Comparison of ENCODE assay signal across 10 cellular contexts in genomic region chr10:61882621-61883375, GRCh38. TPM values are rescaled to one million over a fixed set of nuclear protein-coding genes. Genes with fewer than 3 reads are reported as not detected.
DNase-seq lines count a peak whose midpoint lies in the region; ATAC-seq, FAIRE-seq and TF ChIP-seq lines count a peak whose summit lies in the region.
"Had no signal": no experiment of that assay in that cellular context is flagged by ENCODE, and none has a peak within 500 bp of the region (broad histone marks: within the 10 kb centered on the region; RNA-seq: fewer than 3 reads in every experiment).

No MANE protein-coding gene starts in this region.

- peak; percentile 70 for FAIRE-seq in GM12878 (lab: Jason Lieb, UNC)

- H3K27ac ChIP-seq in GM12878 (ENCODE audit: control insufficient read depth, insufficient read depth) (no peak overlapping the region), A673 (ENCODE audit: low read depth, low read length, poor library complexity, severe bottlenecking) (no peak overlapping the region)
- H3K27ac ChIP-seq: body of pancreas had no signal

- H3K9ac ChIP-seq in GM12878 (ENCODE audit: control insufficient read depth, insufficient read depth, low read length), result no peak overlapping the region

- H3K4me3 Mint-ChIP-seq in activated CD4-positive, alpha-beta memory T cell treated with anti-CD3 and anti-CD28 coated beads for 36 hours, result peak overlapping the region; percentile 47
- no peak overlapping the region for H3K4me3 Mint-ChIP-seq in activated CD4-positive, alpha-beta memory T cell treated with anti-CD3 and anti-CD28 coated beads, Interleukin-2, amount 10 ng/mL, durations not matched to agents 7 days and 5 days
- H3K4me3 Mint-ChIP-seq: memory B cell had no signal

- SMC1A ChIA-PET in GM12878 (lab: Charles Lee; ENCODE audit: uncharacterized antibody, unreplicated experiment), result no interaction called here

- H3K9me3 Mint-ChIP-seq in activated CD4-positive, alpha-beta memory T cell treated with anti-CD3 and anti-CD28 coated beads for 36 hours, result no peaks in the 10 kb centered on the region
- peaks cover 3% of the 10 kb centered on the region for H3K9me3 Mint-ChIP-seq in activated CD4-positive, alpha-beta memory T cell treated with anti-CD3 and anti-CD28 coated beads, Interleukin-2, amount 10 ng/mL, durations not matched to agents 7 days and 5 days
- H3K9me3 Mint-ChIP-seq: memory B cell had no signal

- intact Hi-C loops in activated CD4-positive, alpha-beta memory T cell treated with anti-CD3 and anti-CD28 coated beads for 36 hours (cut with micrococcal nuclease), result loop anchor here (1.0 to 5.0 kb wide), 8 partner anchors 14 to 545 kb away; no protein-coding TSS in a partner anchor
- intact Hi-C loops in GM12878 (cut with micrococcal nuclease; ENCODE audit: unreplicated experiment) (no loop called here), posterior cingulate gyrus (cut with DNase I) (no loop called here), A673 (cut with micrococcal nuclease; ENCODE audit: unreplicated experiment) (no loop called here)

- H3K4me3 ChIP-seq in GM12878 (no peak overlapping the region), A673 (ENCODE audit: low read depth, low read length, poor library complexity, severe bottlenecking) (no peak overlapping the region)
- H3K4me3 ChIP-seq: body of pancreas had no signal

- no peak for TF ChIP-seq POLR2A in GM12878 (IDR thresholded peaks at IDR 0.05; ENCODE audit: low read depth, low read length)

- H3K27ac Mint-ChIP-seq in activated CD4-positive, alpha-beta memory T cell treated with anti-CD3 and anti-CD28 coated beads for 36 hours, result peak overlapping the region; percentile 77
- no peak overlapping the region for H3K27ac Mint-ChIP-seq in activated CD4-positive, alpha-beta memory T cell treated with anti-CD3 and anti-CD28 coated beads, Interleukin-2, amount 10 ng/mL, durations not matched to agents 7 days and 5 days
- H3K27ac Mint-ChIP-seq: memory B cell had no signal

- ATAC-seq in GM12878, result peak; percentile 75
- ATAC-seq: body of pancreas had no signal

- H3K27me3 ChIP-seq in GM12878 (replicated peaks in 1 of 2; ENCODE audit: control insufficient read depth in 2 of 2, insufficient read depth in 2 of 2, low read length in 1 of 2) (no peaks in the 10 kb centered on the region), A673 (replicated peaks; ENCODE audit: insufficient read depth, low read depth, low read length, poor library complexity) (no peaks in the 10 kb centered on the region)
- H3K27me3 ChIP-seq: body of pancreas had no signal

- no peaks in the 10 kb centered on the region for H3K79me2 ChIP-seq in GM12878 (ENCODE audit: control insufficient read depth, insufficient read depth, low read length)

- POLR2A ChIA-PET in activated CD4-positive, alpha-beta memory T cell treated with anti-CD3 and anti-CD28 coated beads for 36 hours (lab: Charles Lee), result interaction anchor here (0.9 to 1.7 kb wide), 6 partner anchors 21 to 361 kb away, joined by 3 to 6 read pairs (median 4); no protein-coding TSS in a partner anchor
- POLR2A ChIA-PET in activated CD4-positive, alpha-beta memory T cell treated with anti-CD3 and anti-CD28 coated beads, Interleukin-2, amount 10 ng/mL, durations not matched to agents 7 days and 5 days (lab: Charles Lee), result interaction anchor here (1.5 kb wide), 1 partner anchor 16 kb away, joined by 9 read pairs; no protein-coding TSS in a partner anchor
- POLR2A ChIA-PET in GM12878 (lab: Charles Lee), result no interaction called here
- POLR2A ChIA-PET in A673 (lab: Charles Lee; ENCODE audit: low non-redundant PET), result no interaction called here

- H3K27me3 Mint-ChIP-seq in activated CD4-positive, alpha-beta memory T cell treated with anti-CD3 and anti-CD28 coated beads for 36 hours, result no peaks in the 10 kb centered on the region
- H3K27me3 Mint-ChIP-seq in activated CD4-positive, alpha-beta memory T cell treated with anti-CD3 and anti-CD28 coated beads, Interleukin-2, amount 10 ng/mL, durations not matched to agents 7 days and 5 days, result no peaks in the 10 kb centered on the region

- H4K20me1 ChIP-seq in GM12878 (ENCODE audit: control insufficient read depth, insufficient read depth), result no peaks in the 10 kb centered on the region

- in situ Hi-C loops in GM12878 (cut with MboI), result no loop called here

- peaks cover 10% of the 10 kb centered on the region for H3K4me1 ChIP-seq in GM12878 (ENCODE audit: control insufficient read depth, insufficient read depth, low read length)
- peaks cover 6% of the 10 kb centered on the region for H3K4me1 ChIP-seq in A673 (ENCODE audit: insufficient read depth, low read length, poor library complexity, severe bottlenecking)
- H3K4me1 ChIP-seq: body of pancreas had no signal

- BruUV-seq in GM12878 (replicated peaks; lab: Mats Ljungman, UMichigan), result no TSS peak
- BruUV-seq in A673 (replicated peaks; lab: Mats Ljungman, UMichigan), result no TSS peak

- H3K36me3 Mint-ChIP-seq in activated CD4-positive, alpha-beta memory T cell treated with anti-CD3 and anti-CD28 coated beads for 36 hours, result no peaks in the 10 kb centered on the region
- H3K36me3 Mint-ChIP-seq in activated CD4-positive, alpha-beta memory T cell treated with anti-CD3 and anti-CD28 coated beads, Interleukin-2, amount 10 ng/mL, durations not matched to agents 7 days and 5 days (ENCODE audit: low read depth), result peaks cover 2% of the 10 kb centered on the region
- H3K36me3 Mint-ChIP-seq: memory B cell had no signal

- H3K36me3 ChIP-seq in GM12878 (ENCODE audit: control insufficient read depth in 2 of 2, insufficient read depth in 2 of 2, low read length in 1 of 2), result no peaks in the 10 kb centered on the region
- H3K36me3 ChIP-seq in A673 (ENCODE audit: insufficient read depth, low read length, poor library complexity, severe bottlenecking), result no peaks in the 10 kb centered on the region

- no peak overlapping the region; the same call in 1 of the 2 replicates for H2AFZ ChIP-seq in GM12878 (ENCODE audit: control insufficient read depth, low read depth, low read length)

- TF ChIP-seq RAD21 in GM12878 (IDR thresholded peaks at IDR 0.05; ENCODE audit: insufficient read depth, low read depth, low read length), result no peak

- TF ChIP-seq CTCF in GM12878 (IDR thresholded peaks at IDR 0.05 in 2 of 3, conservative IDR thresholded peaks at IDR 0.05 in 1 of 3; ENCODE audit: control insufficient read depth in 2 of 3, extremely low read depth in 1 of 3, insufficient read depth in 1 of 3, low read depth in 3 of 3, low read length in 3 of 3) (no peak), A673 (conservative IDR thresholded peaks at IDR 0.05; ENCODE audit: low read depth, low read length) (no peak)

- H3K9me3 ChIP-seq in GM12878 (replicated peaks; ENCODE audit: control insufficient read depth, insufficient read depth, low read length) (no peaks in the 10 kb centered on the region), A673 (ENCODE audit: low read depth, low read length, poor library complexity, severe bottlenecking) (no peaks in the 10 kb centered on the region)
- H3K9me3 ChIP-seq: body of pancreas had no signal

- DNase-seq in activated CD4-positive, alpha-beta memory T cell treated with anti-CD3 and anti-CD28 coated beads for 36 hours, result peak; percentile 84
- DNase-seq in activated CD4-positive, alpha-beta memory T cell treated with anti-CD3 and anti-CD28 coated beads, Interleukin-2, amount 10 ng/mL, durations not matched to agents 7 days and 5 days, result no peak
- DNase-seq in RPMI7951 (ENCODE audit: low read depth) (peak; percentile 37), GM12878 (ENCODE audit: low read depth, low spot score) (no peak), posterior cingulate gyrus (no peak), A673 (ENCODE audit: low spot score) (no peak), NCI-H748 treated with DMSO at 0.1 percent for 48 hours (lab: John Stamatoyannopoulos, UW) (no peak)
- peak; percentile 56 for DNase-seq in stimulated activated CD8-positive, alpha-beta memory T cell treated with anti-CD3 and anti-CD28 coated beads, Interleukin-4, amount 100 ng/mL, for 24 hours (ENCODE audit: low read depth)
- DNase-seq: body of pancreas had no signal

- RAD21 ChIA-PET in GM12878 (lab: Charles Lee; ENCODE audit: unreplicated experiment), result no interaction called here

- CTCF ChIA-PET in activated CD4-positive, alpha-beta memory T cell treated with anti-CD3 and anti-CD28 coated beads for 36 hours (lab: Charles Lee), result interaction anchor here (0.7 to 2.2 kb wide), 9 partner anchors 12 to 1792 kb away, joined by 3 to 8 read pairs (median 3); no protein-coding TSS in a partner anchor
- CTCF ChIA-PET in activated CD4-positive, alpha-beta memory T cell treated with anti-CD3 and anti-CD28 coated beads, Interleukin-2, amount 10 ng/mL, durations not matched to agents 7 days and 5 days (lab: Charles Lee), result interaction anchor here (1.0 to 1.6 kb wide), 3 partner anchors 14 to 132 kb away, joined by 3 to 5 read pairs (median 3); no protein-coding TSS in a partner anchor
- CTCF ChIA-PET in GM12878 (lab: Yijun Ruan, JAX), result interaction anchor here (1.2 kb wide), 1 partner anchor 16 kb away, joined by 4 read pairs; no protein-coding TSS in a partner anchor
- CTCF ChIA-PET in A673 (lab: Charles Lee), result interaction anchor here (0.5 kb wide), 1 partner anchor 131 kb away, joined by 3 read pairs; no protein-coding TSS in a partner anchor

- H3K4me2 ChIP-seq in GM12878 (ENCODE audit: control insufficient read depth, insufficient read depth), result no peak overlapping the region

- WGBS in GM12878 (ENCODE audit: insufficient coverage, insufficient replicate concordance, low lambda C conversion rate, missing lambda C conversion rate), result 35% methylated on average over 6 of the region's 6 CpGs

- TF ChIP-seq EP300 in GM12878 (IDR thresholded peaks at IDR 0.05; ENCODE audit: borderline replicate concordance in 1 of 2, control insufficient read depth in 1 of 2, low read depth in 2 of 2, low read length in 2 of 2), result no peak

- peaks cover 30% of the 10 kb centered on the region for H3K4me1 Mint-ChIP-seq in activated CD4-positive, alpha-beta memory T cell treated with anti-CD3 and anti-CD28 coated beads for 36 hours (ENCODE audit: low read depth)
- peaks cover 14% of the 10 kb centered on the region for H3K4me1 Mint-ChIP-seq in activated CD4-positive, alpha-beta memory T cell treated with anti-CD3 and anti-CD28 coated beads, Interleukin-2, amount 10 ng/mL, durations not matched to agents 7 days and 5 days

RNA-seq across cellular contexts. Expression of gene ARID5B, which starts 18.7 kb away (rescaled TPM):
- 10 to 100 TPM; 79.4 to 79.6 TPM for total RNA-seq in activated CD4-positive, alpha-beta memory T cell treated with anti-CD3 and anti-CD28 coated beads for 36 hours
- 10 to 100 TPM; 71.1 to 73.9 TPM for total RNA-seq in activated CD4-positive, alpha-beta memory T cell treated with anti-CD3 and anti-CD28 coated beads, Interleukin-2, amount 10 ng/mL, durations not matched to agents 7 days and 5 days
- 10.9 and 15.7 TPM in 2 replicates for total RNA-seq in RPMI7951 (2014; rRNA removed; shearing (Covaris generic))
- total RNA-seq in GM12878 (2013; cell fraction: nucleolus; rRNA removed), result 7.5 and 9.3 TPM in 2 replicates
- total RNA-seq in GM12878 (2014; rRNA removed), result 5.8 and 6.9 TPM in 2 replicates
- total RNA-seq in GM12878 (2014; rRNA removed; fragmentation: Illumina TruSeq; extraction: Trizol), result 6.4 and 7.1 TPM in 2 replicates
- total RNA-seq in GM12878 (2021), result 7.4 and 7.5 TPM in 2 replicates
- polyA plus RNA-seq in GM12878 (2011; ENCODE audit: low read depth), result 6.7 TPM
- polyA plus RNA-seq in GM12878 (2011; rRNA removed), result 2.4 and 2.8 TPM in 2 replicates
- polyA plus RNA-seq in GM12878 (2011; cell fraction: cytosol; rRNA removed), result 2.0 and 2.3 TPM in 2 replicates
- polyA plus RNA-seq in GM12878 (2011; cell fraction: nucleus; rRNA removed), result 3.7 and 5.0 TPM in 2 replicates
- polyA plus RNA-seq in GM12878 (2012), result 11.6 and 12.8 TPM in 2 replicates
- polyA plus RNA-seq in GM12878 (2014; fragmentation: Illumina TruSeq; extraction: Trizol), result 3.7 and 4.1 TPM in 2 replicates
- polyA plus RNA-seq in GM12878 (2014; fragmentation: Nextera tagmentation; extraction: Ambion mirVana), result 1 to 10 TPM; 3.4 to 8.5 TPM
- 2.7 and 3.2 TPM in 2 replicates for polyA plus RNA-seq in GM12878 (2014; rRNA removed)
- polyA plus RNA-seq in GM12878 (2016; fragmentation: Nextera tagmentation; extraction: Ambion mirVana), result 1 to 10 TPM; 6.7 to 7.1 TPM
- 14.8 and 17.5 TPM in 2 replicates for polyA minus RNA-seq in GM12878 (2011; rRNA and poly(A)+ RNA removed)
- 2.5 and 3.7 TPM in 2 replicates for polyA minus RNA-seq in GM12878 (2011; cell fraction: cytosol; rRNA and poly(A)+ RNA removed)
- 16.8 and 33.0 TPM in 2 replicates for polyA minus RNA-seq in GM12878 (2011; cell fraction: nucleus; rRNA and poly(A)+ RNA removed)
- 29.0 and 29.7 TPM in 2 replicates for total RNA-seq in A673 (2021)

Comparison
In these comparisons a context has a peak if more than half of its experiments do, and no peak if none do; other contexts are left out.
1. DNase-seq: peak in activated CD4-positive, alpha-beta memory T cell treated with anti-CD3 and anti-CD28 coated beads for 36 hours (single experiment), RPMI7951 (single experiment) and stimulated activated CD8-positive, alpha-beta memory T cell treated with anti-CD3 and anti-CD28 coated beads, Interleukin-4, amount 100 ng/mL, for 24 hours (single experiment); none in activated CD4-positive, alpha-beta memory T cell treated with anti-CD3 and anti-CD28 coated beads, Interleukin-2, amount 10 ng/mL, durations not matched to agents 7 days and 5 days (single experiment), GM12878 (single experiment), posterior cingulate gyrus (0 of 10), A673 (single experiment) and NCI-H748 treated with DMSO at 0.1 percent for 48 hours (single experiment).
2. POLR2A ChIA-PET loops: an anchor here in activated CD4-positive, alpha-beta memory T cell treated with anti-CD3 and anti-CD28 coated beads for 36 hours (0.9 to 1.7 kb wide) and activated CD4-positive, alpha-beta memory T cell treated with anti-CD3 and anti-CD28 coated beads, Interleukin-2, amount 10 ng/mL, durations not matched to agents 7 days and 5 days (1.5 kb wide); none called in GM12878 and A673.